Comparison of ENCODE assay signal across 19 cellular contexts in genomic region chr5:97618721-97619120, GRCh38.
"Had no signal": no experiment of that assay in that cellular context is flagged by ENCODE, and none has a peak within 500 bp of the region (broad histone marks: within the 10 kb centered on the region; RNA-seq: fewer than 3 reads in every experiment).

No MANE protein-coding gene starts in this region.

- H3K27me3 ChIP-seq: body of pancreas, ovary, testis had no signal

- H3K4me1 Mint-ChIP-seq: activated naive CD8-positive, alpha-beta T cell treated with anti-CD3 and anti-CD28 coated beads, Interleukin-2, amount 50 U/mL, for 24 hours; central memory CD8-positive, alpha-beta T cell; neural crest cell had no signal

- H3K4me3 Mint-ChIP-seq: activated CD8-positive, alpha-beta T cell treated with anti-CD3 and anti-CD28 coated beads, Interleukin-2, amount 10 ng/mL, durations not matched to agents 7 days and 5 days; activated naive CD8-positive, alpha-beta T cell treated with anti-CD3 and anti-CD28 coated beads, Interleukin-2, amount 50 U/mL, for 24 hours; central memory CD8-positive, alpha-beta T cell; neural crest cell had no signal

- ATAC-seq: activated CD8-positive, alpha-beta T cell treated with anti-CD3 and anti-CD28 coated beads, Interleukin-2, amount 10 ng/mL, durations not matched to agents 7 days and 5 days; activated naive CD8-positive, alpha-beta T cell treated with anti-CD3 and anti-CD28 coated beads, Interleukin-2, amount 50 U/mL, for 24 hours; body of pancreas; stimulated activated naive CD8-positive, alpha-beta T cell treated with anti-CD3 and anti-CD28 coated beads, Interleukin-15, Interleukin-2, amounts not matched to agents 100 U/mL and 50 U/mL, for 24 hours had no signal

- H3K27ac Mint-ChIP-seq: activated CD8-positive, alpha-beta T cell treated with anti-CD3 and anti-CD28 coated beads, Interleukin-2, amount 10 ng/mL, durations not matched to agents 7 days and 5 days; activated naive CD8-positive, alpha-beta T cell treated with anti-CD3 and anti-CD28 coated beads, Interleukin-2, amount 50 U/mL, for 24 hours had no signal

- H3K27me3 Mint-ChIP-seq: activated naive CD8-positive, alpha-beta T cell treated with anti-CD3 and anti-CD28 coated beads, Interleukin-2, amount 50 U/mL, for 24 hours; central memory CD8-positive, alpha-beta T cell had no signal

- H3K36me3 ChIP-seq: left ventricle myocardium inferior, ovary had no signal

- DNase-seq: activated CD4-positive, alpha-beta T cell treated with anti-CD3 and anti-CD28 coated beads for 4 hours; activated CD8-positive, alpha-beta memory T cell treated with anti-CD3 and anti-CD28 coated beads, Interleukin-2, amount 50 U/mL, for 48 hours; activated CD8-positive, alpha-beta T cell treated with anti-CD3 and anti-CD28 coated beads, Interleukin-2, amount 10 ng/mL, durations not matched to agents 7 days and 5 days; activated naive CD8-positive, alpha-beta T cell treated with anti-CD3 and anti-CD28 coated beads, Interleukin-2, amount 50 U/mL, for 24 hours; body of pancreas; cortex of kidney; effector CD8-positive, alpha-beta T cell; head of caudate nucleus; islet precursor cell; left ventricle myocardium inferior; mesendoderm; ovary; stimulated activated CD4-positive, alpha-beta T cell treated with anti-CD3 and anti-CD28 coated beads, Interleukin-2, amount 100 ng/mL, for 48 hours; stimulated activated naive CD8-positive, alpha-beta T cell treated with anti-CD3 and anti-CD28 coated beads, Interleukin-15, Interleukin-2, amounts not matched to agents 100 U/mL and 50 U/mL, for 24 hours; T-helper 1 cell; testis had no signal

- H3K4me3 ChIP-seq: body of pancreas, left ventricle myocardium inferior, ovary, testis had no signal

- H3K4me1 ChIP-seq: body of pancreas, left ventricle myocardium inferior, testis had no signal

- H3K9me3 ChIP-seq: body of pancreas, ovary, testis had no signal

- H3K27ac ChIP-seq: body of pancreas, left ventricle myocardium inferior, ovary, testis, VCaP had no signal
